Comparison of ENCODE assay signal across 12 cellular contexts in the genomic region with DNA sequence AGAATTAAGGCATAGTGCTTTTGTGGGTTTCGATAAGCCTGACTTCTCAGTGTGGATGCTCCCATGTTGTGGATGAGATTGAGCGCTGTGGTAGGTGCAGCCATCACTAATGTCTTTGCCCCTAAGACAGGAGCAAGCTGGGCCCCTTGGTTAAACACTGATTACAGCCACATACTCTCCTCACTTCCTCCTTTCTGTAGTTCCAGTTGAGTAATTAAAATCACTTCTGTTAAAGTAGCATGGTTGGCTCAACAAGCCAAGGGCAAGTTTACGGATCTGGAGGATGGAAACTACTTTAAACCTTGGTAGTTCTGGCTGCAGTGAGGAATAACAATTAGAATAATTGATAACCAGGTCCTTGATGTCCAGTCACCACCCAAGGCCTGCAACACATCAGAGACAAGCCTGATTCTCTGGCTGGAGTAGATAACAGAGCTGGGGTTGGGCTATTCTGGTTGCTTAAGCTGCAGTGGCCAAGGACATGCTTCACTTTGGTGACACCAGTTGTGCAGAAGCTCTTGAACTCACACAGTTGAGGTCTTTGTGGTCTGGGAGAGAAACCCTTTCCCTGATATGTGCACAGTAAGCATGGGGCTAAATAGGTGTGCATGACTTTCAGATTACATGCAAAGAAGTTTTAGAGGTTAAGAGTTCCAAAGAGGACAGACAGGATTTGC.
DNase-seq lines count a peak whose midpoint lies in the region; ATAC-seq and TF ChIP-seq lines count a peak whose summit lies in the region.
"Had no signal": no experiment of that assay in that cellular context is flagged by ENCODE, and none has a peak within 500 bp of the region (broad histone marks: within the 10 kb centered on the region; RNA-seq: fewer than 3 reads in every experiment).

No MANE protein-coding gene starts in this region.

- H3K36me3 ChIP-seq in mesenchymal stem cell (ENCODE audit: control insufficient read depth in 1 of 2, insufficient read depth in 2 of 2, low read depth in 1 of 2, low read length in 2 of 2) = no peaks in the 10 kb centered on the region
- H3K36me3 ChIP-seq in A673 (ENCODE audit: insufficient read depth, low read length, poor library complexity, severe bottlenecking) = no peaks in the 10 kb centered on the region

- peak overlapping the region; percentile 73 for H3K27ac ChIP-seq in mesenchymal stem cell (ENCODE audit: low read length, poor library complexity, severe bottlenecking)
- no peak overlapping the region for H3K27ac ChIP-seq in A673 (ENCODE audit: low read depth, low read length, poor library complexity, severe bottlenecking)
- H3K27ac ChIP-seq: hepatocyte had no signal

- no peak overlapping the region for H3K14ac ChIP-seq in mesenchymal stem cell (ENCODE audit: low read length in 2 of 2)

- no peak overlapping the region for H2BK5ac ChIP-seq in mesenchymal stem cell (ENCODE audit: low read depth, low read length, poor library complexity, severe bottlenecking)

- H4K8ac ChIP-seq in mesenchymal stem cell (ENCODE audit: low read length) = peak overlapping the region; percentile 22

- ATAC-seq in GM18907 (IDR thresholded peaks at IDR 0.05; ENCODE audit: unreplicated experiment) = peak; percentile 62
- peak; percentile 58 for ATAC-seq in GM21737 (IDR thresholded peaks at IDR 0.05; ENCODE audit: unreplicated experiment)
- peak; percentile 42 for ATAC-seq in HG03442 (IDR thresholded peaks at IDR 0.05; ENCODE audit: unreplicated experiment)

- DNase-seq in mesenchymal stem cell (no peak), GM19238 (ENCODE audit: insufficient read length, low spot score) (no peak), NCI-H128 (lab: John Stamatoyannopoulos, UW; ENCODE audit: unreplicated experiment) (no peak), NCI-H82 (lab: John Stamatoyannopoulos, UW) (no peak), A673 (ENCODE audit: low spot score) (no peak)
- DNase-seq: activated CD4-positive, alpha-beta T cell treated with anti-CD3 and anti-CD28 coated beads, Interleukin-2, amount 50 U/mL, for 1 hour; activated naive CD8-positive, alpha-beta T cell treated with anti-CD3 and anti-CD28 coated beads, Interleukin-2, amount 10 ng/mL, durations not matched to agents 7 days and 5 days; NCI-H2171 treated with DMSO at 0.1 percent for 48 hours had no signal

- H3K27me3 ChIP-seq in mesenchymal stem cell (ENCODE audit: control insufficient read depth in 1 of 2, insufficient read depth in 1 of 2, low read length in 2 of 2) (no peaks in the 10 kb centered on the region), A673 (replicated peaks; ENCODE audit: insufficient read depth, low read depth, low read length, poor library complexity) (no peaks in the 10 kb centered on the region)
- H3K27me3 ChIP-seq: hepatocyte had no signal

- no peak for TF ChIP-seq CTCF in A673 (conservative IDR thresholded peaks at IDR 0.05; ENCODE audit: low read depth, low read length)

- no peak overlapping the region for H2BK15ac ChIP-seq in mesenchymal stem cell (ENCODE audit: low read depth, poor library complexity, severe bottlenecking)

- H3K4ac ChIP-seq in mesenchymal stem cell (ENCODE audit: low read depth in 1 of 2, low read length in 2 of 2) = no peak overlapping the region

- H2AFZ ChIP-seq in mesenchymal stem cell (ENCODE audit: low read depth, low read length) = no peak overlapping the region
- H2AFZ ChIP-seq: hepatocyte had no signal

- peak overlapping the region; percentile 57 for H2AK5ac ChIP-seq in mesenchymal stem cell (ENCODE audit: low read length, severe bottlenecking)

- H4K91ac ChIP-seq in mesenchymal stem cell (ENCODE audit: low read length) = no peak overlapping the region

- no peak overlapping the region for H3K9ac ChIP-seq in mesenchymal stem cell (ENCODE audit: low read length)

- H3K4me3 ChIP-seq in mesenchymal stem cell (ENCODE audit: insufficient read depth in 1 of 2, low read depth in 1 of 2, low read length in 2 of 2) (no peak overlapping the region), A673 (ENCODE audit: low read depth, low read length, poor library complexity, severe bottlenecking) (no peak overlapping the region)
- H3K4me3 ChIP-seq: hepatocyte had no signal

- H3K4me2 ChIP-seq in mesenchymal stem cell (ENCODE audit: low read length, poor library complexity, severe bottlenecking) = no peak overlapping the region
- H3K4me2 ChIP-seq: hepatocyte had no signal

- H3K4me1 ChIP-seq in mesenchymal stem cell (ENCODE audit: control insufficient read depth, insufficient read depth, low read depth, low read length) (peaks cover 10% of the 10 kb centered on the region), A673 (ENCODE audit: insufficient read depth, low read length, poor library complexity, severe bottlenecking) (no peaks in the 10 kb centered on the region)

- no peak overlapping the region for H2BK120ac ChIP-seq in mesenchymal stem cell (ENCODE audit: low read depth, low read length)

- H2BK12ac ChIP-seq in mesenchymal stem cell (ENCODE audit: low read length in 2 of 2) = no peak overlapping the region

- no peak overlapping the region for H3K23ac ChIP-seq in mesenchymal stem cell (ENCODE audit: low read length in 2 of 2)

- POLR2A ChIA-PET in A673 (lab: Charles Lee; ENCODE audit: low non-redundant PET) = no interaction called here

- BruUV-seq in A673 (replicated peaks; lab: Mats Ljungman, UMichigan) = no TSS peak

- H3K79me1 ChIP-seq in mesenchymal stem cell (replicated peaks; ENCODE audit: low read length, poor library complexity, severe bottlenecking) = peaks cover 18% of the 10 kb centered on the region

- CTCF ChIA-PET in A673 (lab: Charles Lee) = no interaction called here

- 86% methylated on average over 1 of the region's 3 CpGs for WGBS in mesenchymal stem cell

- H3K9me3 ChIP-seq in mesenchymal stem cell (ENCODE audit: control insufficient read depth, low read length) (no peaks in the 10 kb centered on the region), A673 (ENCODE audit: low read depth, low read length, poor library complexity, severe bottlenecking) (no peaks in the 10 kb centered on the region)

- H3K18ac ChIP-seq in mesenchymal stem cell (ENCODE audit: low read depth in 1 of 2, low read length in 2 of 2) = no peak overlapping the region

- intact Hi-C loops in A673 (cut with micrococcal nuclease; ENCODE audit: unreplicated experiment) = no loop called here
